8 cellular contexts compared by ENCODE assay signal in the genomic region with DNA sequence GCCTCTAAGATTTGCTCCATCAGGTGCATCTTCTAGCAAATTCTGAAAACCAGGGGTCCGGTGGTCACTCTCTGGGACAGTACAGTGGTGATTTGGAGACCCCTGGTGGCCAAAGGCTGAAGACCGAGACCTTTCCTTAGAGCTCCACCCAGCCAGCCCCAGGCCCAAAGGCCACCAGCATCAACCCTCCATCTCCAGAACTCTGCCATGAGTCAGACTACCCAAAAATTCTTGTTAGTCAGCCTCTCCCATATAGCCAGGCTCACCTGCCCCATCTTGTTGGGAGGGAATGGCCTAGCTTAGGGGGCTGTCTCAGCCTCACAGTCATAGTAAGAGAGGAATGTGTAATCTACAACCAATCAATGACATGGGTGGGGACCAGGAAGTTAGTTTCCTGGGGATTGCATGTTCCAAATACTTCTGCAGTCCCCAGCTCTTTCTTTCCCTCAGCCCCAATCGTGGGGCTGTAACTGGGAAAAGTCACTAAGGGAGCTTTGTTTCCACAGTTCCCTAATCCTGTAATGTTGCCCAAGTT. TPM values are rescaled to one million over a fixed set of nuclear protein-coding genes. Genes with fewer than 3 reads are reported as not detected.
DNase-seq lines count a peak whose midpoint lies in the region; ATAC-seq and TF ChIP-seq lines count a peak whose summit lies in the region.

No MANE protein-coding gene starts in this region.

- peaks cover 7% of the 10 kb centered on the region for H3K36me3 Mint-ChIP-seq in activated CD8-positive, alpha-beta T cell treated with anti-CD3 and anti-CD28 coated beads for 36 hours (ENCODE audit: low read depth)
- H3K36me3 Mint-ChIP-seq in neural progenitor cell: peaks cover 4% of the 10 kb centered on the region

- CTCF ChIA-PET in activated CD8-positive, alpha-beta T cell treated with anti-CD3 and anti-CD28 coated beads for 36 hours (lab: Charles Lee): interaction anchor here (0.6 to 6.3 kb wide), 38 partner anchors 10 to 277 kb away, joined by 3 to 86 read pairs (median 4); partner anchors contain the start of genes ADPRS, AGO3, EVA1B and TRAPPC3

- H3K4me1 ChIP-seq in neural progenitor cell: no peaks in the 10 kb centered on the region

- peak; percentile 90 for TF ChIP-seq CTCF in activated CD8-positive, alpha-beta T cell treated with anti-CD3 and anti-CD28 coated beads for 36 hours (IDR thresholded peaks at IDR 0.05)
- TF ChIP-seq CTCF in neural progenitor cell (IDR thresholded peaks at IDR 0.05): peak; percentile 90

- no peaks in the 10 kb centered on the region for H4K20me1 ChIP-seq in neural progenitor cell (ENCODE audit: low read depth)

- H3K79me2 ChIP-seq in neural progenitor cell (ENCODE audit: low read depth): no peaks in the 10 kb centered on the region

- no peaks in the 10 kb centered on the region for H3K9me3 Mint-ChIP-seq in activated CD8-positive, alpha-beta T cell treated with anti-CD3 and anti-CD28 coated beads for 36 hours
- no peaks in the 10 kb centered on the region for H3K9me3 Mint-ChIP-seq in neural progenitor cell

- H3K4me2 ChIP-seq in neural progenitor cell: no peak overlapping the region

- no peak overlapping the region for H3K4me3 ChIP-seq in neural progenitor cell

- H3K27me3 ChIP-seq in neural progenitor cell: no peaks in the 10 kb centered on the region

- DNase-seq in NCI-H510A treated with DMSO at 0.1 percent for 48 hours (lab: John Stamatoyannopoulos, UW): peak; percentile 57
- DNase-seq in NCI-H510A (lab: John Stamatoyannopoulos, UW): no peak
- DNase-seq in M059J (ENCODE audit: low read depth): peak; percentile 74
- peak; percentile 75 for DNase-seq in activated CD8-positive, alpha-beta T cell treated with anti-CD3 and anti-CD28 coated beads for 36 hours
- peak; percentile 47 for DNase-seq in fibroblast of the conjunctiva (ENCODE audit: low read depth)
- peak; percentile 84 for DNase-seq in neural progenitor cell (ENCODE audit: low spot score)

- no peak overlapping the region for H3K4me3 Mint-ChIP-seq in activated CD8-positive, alpha-beta T cell treated with anti-CD3 and anti-CD28 coated beads for 36 hours
- H3K4me3 Mint-ChIP-seq in neural progenitor cell: no peak overlapping the region

- peak overlapping the region; percentile 28 for H3K27ac Mint-ChIP-seq in activated CD8-positive, alpha-beta T cell treated with anti-CD3 and anti-CD28 coated beads for 36 hours
- H3K27ac Mint-ChIP-seq in neural progenitor cell: peak overlapping the region; percentile 32

- no peaks in the 10 kb centered on the region for H3K9me3 ChIP-seq in neural progenitor cell (ENCODE audit: low read depth)

- H3K27ac ChIP-seq in neural progenitor cell: no peak overlapping the region

- H3K4me1 Mint-ChIP-seq in activated CD8-positive, alpha-beta T cell treated with anti-CD3 and anti-CD28 coated beads for 36 hours (ENCODE audit: low read depth): peaks cover under 1% of the 10 kb centered on the region
- H3K4me1 Mint-ChIP-seq in neural progenitor cell: peaks cover 7% of the 10 kb centered on the region

- POLR2A ChIA-PET in activated CD8-positive, alpha-beta T cell treated with anti-CD3 and anti-CD28 coated beads for 36 hours (lab: Charles Lee): interaction anchor here (0.6 to 2.4 kb wide), 4 partner anchors 24 to 262 kb away, joined by 3 to 8 read pairs (median 4); no protein-coding TSS in a partner anchor

- peak; percentile 89 for ATAC-seq in activated CD8-positive, alpha-beta T cell treated with anti-CD3 and anti-CD28 coated beads for 36 hours
- ATAC-seq in GM21367 (IDR thresholded peaks at IDR 0.05; ENCODE audit: unreplicated experiment) (no peak), GM18498 (IDR thresholded peaks at IDR 0.05; ENCODE audit: unreplicated experiment) (no peak)

- no peaks in the 10 kb centered on the region for H3K27me3 Mint-ChIP-seq in activated CD8-positive, alpha-beta T cell treated with anti-CD3 and anti-CD28 coated beads for 36 hours
- H3K27me3 Mint-ChIP-seq in neural progenitor cell (ENCODE audit: insufficient read depth, low read depth): no peaks in the 10 kb centered on the region

- H3K9ac ChIP-seq in neural progenitor cell: no peak overlapping the region

- no peak overlapping the region for H2AFZ ChIP-seq in neural progenitor cell (replicated peaks)

- H3K36me3 ChIP-seq in neural progenitor cell: no peaks in the 10 kb centered on the region

- H3F3A ChIP-seq in neural progenitor cell (ENCODE audit: low read depth): no peaks in the 10 kb centered on the region

- intact Hi-C loops in activated CD8-positive, alpha-beta T cell treated with anti-CD3 and anti-CD28 coated beads for 36 hours (cut with micrococcal nuclease): loop anchor here (2.0 kb wide), 1 partner anchor 34 kb away; no protein-coding TSS in a partner anchor

RNA-seq across cellular contexts. Expression of gene COL8A2, which starts 9.8 kb away (rescaled TPM):
- total RNA-seq in M059J (2014; rRNA removed; shearing (Covaris generic)): 1.7 and 2.2 TPM in 2 replicates
- under 1 TPM; 0.83 to 0.85 TPM for total RNA-seq in activated CD8-positive, alpha-beta T cell treated with anti-CD3 and anti-CD28 coated beads for 36 hours
- total RNA-seq in neural progenitor cell (ENCODE audit: low replicate concordance): 0.06 TPM in 1 of 2 replicates, not detected in the other

RNA-seq across cellular contexts. Expression of gene TRAPPC3, which starts 14.4 kb away (rescaled TPM):
- total RNA-seq in M059J (2014; rRNA removed; shearing (Covaris generic)): 132 and 147 TPM in 2 replicates
- 10 to 100 TPM; 47.9 to 48.4 TPM for total RNA-seq in activated CD8-positive, alpha-beta T cell treated with anti-CD3 and anti-CD28 coated beads for 36 hours
- 44.9 and 69.4 TPM in 2 replicates for total RNA-seq in neural progenitor cell (ENCODE audit: low replicate concordance)

RNA-seq across cellular contexts. Expression of gene MAP7D1, which starts 21.1 kb away (rescaled TPM):
- total RNA-seq in M059J (2014; rRNA removed; shearing (Covaris generic)): 176 and 265 TPM in 2 replicates
- 100 to 1,000 TPM; 125 to 129 TPM for total RNA-seq in activated CD8-positive, alpha-beta T cell treated with anti-CD3 and anti-CD28 coated beads for 36 hours
- total RNA-seq in neural progenitor cell (ENCODE audit: low replicate concordance): 35.0 and 81.1 TPM in 2 replicates

RNA-seq across cellular contexts. Expression of gene ADPRS, which starts 46.2 kb away (rescaled TPM):
- total RNA-seq in M059J (2014; rRNA removed; shearing (Covaris generic)): 53.0 and 60.6 TPM in 2 replicates
- total RNA-seq in activated CD8-positive, alpha-beta T cell treated with anti-CD3 and anti-CD28 coated beads for 36 hours: 10 to 100 TPM; 52.7 to 54.9 TPM
- 28.1 and 40.9 TPM in 2 replicates for total RNA-seq in neural progenitor cell (ENCODE audit: low replicate concordance)

RNA-seq across cellular contexts. Expression of gene TEKT2, which starts 51.0 kb away (rescaled TPM):
- total RNA-seq in M059J (2014; rRNA removed; shearing (Covaris generic)): 0.25 TPM in 1 of 2 replicates, not detected in the other
- total RNA-seq in activated CD8-positive, alpha-beta T cell treated with anti-CD3 and anti-CD28 coated beads for 36 hours: under 1 TPM; 0.20 to 0.34 TPM
- 2.7 and 7.4 TPM in 2 replicates for total RNA-seq in neural progenitor cell (ENCODE audit: low replicate concordance)
